In the genomic region with DNA sequence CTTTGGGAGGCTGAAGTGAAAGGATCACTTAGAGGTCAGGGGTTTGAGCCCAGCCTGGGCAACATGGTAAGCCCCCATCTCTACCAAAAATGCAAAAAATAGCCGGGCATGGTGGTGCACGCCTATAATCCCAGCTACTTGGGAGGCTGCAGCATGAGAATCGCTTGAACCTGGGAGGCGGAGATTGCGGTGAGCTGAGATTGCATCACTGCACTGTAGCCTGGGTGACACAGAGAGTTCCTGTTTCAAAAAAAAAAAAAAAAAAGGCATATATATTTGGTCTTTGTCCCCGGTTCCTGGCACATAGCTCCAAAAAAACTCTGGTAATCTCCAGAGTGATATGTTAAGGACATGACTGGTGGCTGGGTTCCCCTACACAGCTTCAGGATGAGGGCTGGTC, we compare ENCODE assay signal across 30 cellular contexts.
"Had no signal": no experiment of that assay in that cellular context is flagged by ENCODE, and none has a peak within 500 bp of the region (broad histone marks: within the 10 kb centered on the region; RNA-seq: fewer than 3 reads in every experiment).

No MANE protein-coding gene starts in this region.

- DNase-seq: activated CD4-positive, alpha-beta memory T cell treated with anti-CD3 and anti-CD28 coated beads for 36 hours; activated CD4-positive, alpha-beta T cell treated with anti-CD3 and anti-CD28 coated beads, Interleukin-2, amount 10 ng/mL, durations not matched to agents 7 days and 5 days; activated CD4-positive, CD25-positive, alpha-beta regulatory T cell; activated CD8-positive, alpha-beta memory T cell treated with anti-CD3 and anti-CD28 coated beads for 24 hours; activated effector memory CD4-positive, alpha-beta T cell treated with anti-CD3 and anti-CD28 coated beads, Interleukin-2, amount 50 U/mL, for 16 hours; activated naive CD4-positive, alpha-beta T cell treated with Interleukin-2 at 50 U/mL for 16 hours; activated naive CD8-positive, alpha-beta T cell treated with anti-CD3 and anti-CD28 coated beads, Interleukin-2, amount 50 U/mL, for 24 hours; activated T-cell treated with anti-CD3 and anti-CD28 coated beads, Interleukin-2, amount 50 U/mL, for 4 hours; amniotic stem cell; body of pancreas; central memory CD4-positive, alpha-beta T cell; Karpas-422; MM.1S; NCI-H1105; NCI-H1436; NCI-H1694 treated with DMSO at 0.1 percent for 48 hours; NCI-H2029 treated with DMSO at 0.1 percent for 48 hours; NCI-H510A treated with DMSO at 0.1 percent for 48 hours; NCI-H69; NK-92 treated with Interleukin-12 subunit alpha and Interleukin-12 subunit beta, amount 100 ng/mL, for 24 hours; Peyer's patch; SJCRH30; SK-N-SH; SW 1271; T-helper 17 cell; T-helper 9 cell had no signal

- H3K4me3 ChIP-seq: ascending aorta, body of pancreas, coronary artery, Peyer's patch, SJCRH30 had no signal

- H3K4me1 Mint-ChIP-seq: activated CD4-positive, alpha-beta T cell treated with anti-CD3 and anti-CD28 coated beads, Interleukin-2, amount 10 ng/mL, durations not matched to agents 7 days and 5 days; activated naive CD8-positive, alpha-beta T cell treated with anti-CD3 and anti-CD28 coated beads, Interleukin-2, amount 50 U/mL, for 24 hours; T-helper 17 cell had no signal

- H3K9me3 Mint-ChIP-seq: activated CD4-positive, alpha-beta memory T cell treated with anti-CD3 and anti-CD28 coated beads for 36 hours; activated CD4-positive, alpha-beta T cell treated with anti-CD3 and anti-CD28 coated beads, Interleukin-2, amount 10 ng/mL, durations not matched to agents 7 days and 5 days; activated naive CD4-positive, alpha-beta T cell treated with anti-CD3 and anti-CD28 coated beads, Interleukin-2, amount 50 U/mL, for 72 hours; activated naive CD8-positive, alpha-beta T cell treated with anti-CD3 and anti-CD28 coated beads, Interleukin-2, amount 50 U/mL, for 24 hours; activated T-cell treated with anti-CD3 and anti-CD28 coated beads, Interleukin-2, amount 50 U/mL, for 4 hours had no signal

- H3K4me3 Mint-ChIP-seq: activated CD4-positive, alpha-beta memory T cell treated with anti-CD3 and anti-CD28 coated beads for 36 hours; activated CD4-positive, alpha-beta T cell treated with anti-CD3 and anti-CD28 coated beads, Interleukin-2, amount 10 ng/mL, durations not matched to agents 7 days and 5 days; activated naive CD8-positive, alpha-beta T cell treated with anti-CD3 and anti-CD28 coated beads, Interleukin-2, amount 50 U/mL, for 24 hours; activated T-cell treated with anti-CD3 and anti-CD28 coated beads, Interleukin-2, amount 50 U/mL, for 4 hours; T-helper 17 cell had no signal

- H3K36me3 Mint-ChIP-seq: activated CD4-positive, alpha-beta memory T cell treated with anti-CD3 and anti-CD28 coated beads for 36 hours; activated naive CD4-positive, alpha-beta T cell treated with anti-CD3 and anti-CD28 coated beads, Interleukin-2, amount 50 U/mL, for 72 hours had no signal

- H3K4me2 ChIP-seq: SK-N-SH had no signal

- H3K27me3 ChIP-seq: ascending aorta, body of pancreas, Peyer's patch, SJCRH30 had no signal

- H3K36me3 ChIP-seq: ascending aorta, Peyer's patch, SJCRH30 had no signal

- H3K27ac Mint-ChIP-seq: activated CD4-positive, alpha-beta memory T cell treated with anti-CD3 and anti-CD28 coated beads for 36 hours; activated CD4-positive, alpha-beta T cell treated with anti-CD3 and anti-CD28 coated beads, Interleukin-2, amount 10 ng/mL, durations not matched to agents 7 days and 5 days; activated naive CD4-positive, alpha-beta T cell treated with anti-CD3 and anti-CD28 coated beads, Interleukin-2, amount 50 U/mL, for 72 hours; activated naive CD8-positive, alpha-beta T cell treated with anti-CD3 and anti-CD28 coated beads, Interleukin-2, amount 50 U/mL, for 24 hours; T-helper 17 cell had no signal

- H3K27ac ChIP-seq: ascending aorta, body of pancreas, coronary artery, Peyer's patch, SJCRH30, VCaP had no signal

- H3K4me1 ChIP-seq: ascending aorta, body of pancreas, Peyer's patch, SJCRH30 had no signal

- ATAC-seq: activated naive CD4-positive, alpha-beta T cell treated with anti-CD3 and anti-CD28 coated beads, Interleukin-2, amount 50 U/mL, for 72 hours; activated naive CD8-positive, alpha-beta T cell treated with anti-CD3 and anti-CD28 coated beads, Interleukin-2, amount 50 U/mL, for 24 hours; activated T-cell treated with anti-CD3 and anti-CD28 coated beads, Interleukin-2, amount 50 U/mL, for 4 hours; body of pancreas; T-helper 17 cell had no signal

- H3K9me2 ChIP-seq: SK-N-SH had no signal
